8 cellular contexts compared by ENCODE assay signal in genomic region chr22:42820075-42820763, GRCh38. TPM values are rescaled to one million over a fixed set of nuclear protein-coding genes. Genes with fewer than 3 reads are reported as not detected.
DNase-seq lines count a peak whose midpoint lies in the region; ATAC-seq and TF ChIP-seq lines count a peak whose summit lies in the region.

No MANE protein-coding gene starts in this region.

- intact Hi-C loops in activated CD4-positive, alpha-beta memory T cell treated with anti-CD3 and anti-CD28 coated beads for 36 hours (cut with micrococcal nuclease) = no loop called here

- no peaks in the 10 kb centered on the region for H3K27me3 Mint-ChIP-seq in activated CD4-positive, alpha-beta memory T cell treated with anti-CD3 and anti-CD28 coated beads for 36 hours

- peak; percentile 59 for TF ChIP-seq CTCF in fibroblast of pulmonary artery (IDR thresholded peaks at IDR 0.05; ENCODE audit: low read length, missing control alignments)

- peaks cover 4% of the 10 kb centered on the region for H3K9me3 Mint-ChIP-seq in activated CD4-positive, alpha-beta memory T cell treated with anti-CD3 and anti-CD28 coated beads for 36 hours

- no peak overlapping the region for H3K4me3 ChIP-seq in fibroblast of pulmonary artery (replicated peaks; ENCODE audit: low read depth, low read length)
- no peak overlapping the region for H3K4me3 ChIP-seq in skeletal muscle cell (ENCODE audit: low read depth, low read length)

- DNase-seq in NOMO-1 treated with DMSO at 0.1 percent for 48 hours (lab: John Stamatoyannopoulos, UW; ENCODE audit: unreplicated experiment) (peak; percentile 25), NOMO-1 treated with dmso at 0.1 percent for 144 hours (lab: John Stamatoyannopoulos, UW; ENCODE audit: unreplicated experiment) (no peak), RPMI8226 (peak; percentile 7), fibroblast of pulmonary artery (ENCODE audit: low read depth) (peak; percentile 79), skeletal muscle cell (ENCODE audit: low read depth) (peak; percentile 26)
- DNase-seq in activated CD4-positive, alpha-beta memory T cell treated with anti-CD3 and anti-CD28 coated beads for 36 hours = no peak
- no peak for DNase-seq in activated effector memory CD4-positive, alpha-beta T cell treated with Interleukin-2 at 50 U/mL for 16 hours

- no peak for ATAC-seq in HG03442 (IDR thresholded peaks at IDR 0.05; ENCODE audit: unreplicated experiment)

- POLR2A ChIA-PET in activated CD4-positive, alpha-beta memory T cell treated with anti-CD3 and anti-CD28 coated beads for 36 hours (lab: Charles Lee) = no interaction called here

- no peak overlapping the region for H3K4me3 Mint-ChIP-seq in activated CD4-positive, alpha-beta memory T cell treated with anti-CD3 and anti-CD28 coated beads for 36 hours

- peaks cover 25% of the 10 kb centered on the region for H3K36me3 Mint-ChIP-seq in activated CD4-positive, alpha-beta memory T cell treated with anti-CD3 and anti-CD28 coated beads for 36 hours

- H3K4me1 Mint-ChIP-seq in activated CD4-positive, alpha-beta memory T cell treated with anti-CD3 and anti-CD28 coated beads for 36 hours (ENCODE audit: low read depth) = no peaks in the 10 kb centered on the region

- no peak overlapping the region for H3K27ac Mint-ChIP-seq in activated CD4-positive, alpha-beta memory T cell treated with anti-CD3 and anti-CD28 coated beads for 36 hours

- CTCF ChIA-PET in activated CD4-positive, alpha-beta memory T cell treated with anti-CD3 and anti-CD28 coated beads for 36 hours (lab: Charles Lee) = interaction anchor here (0.7 to 1.5 kb wide), 4 partner anchors 13 to 44 kb away, joined by 3 to 4 read pairs (median 4); no protein-coding TSS in a partner anchor

RNA-seq across cellular contexts. Expression of gene ARFGAP3, which starts 36.9 kb away (rescaled TPM):
- 10 to 100 TPM; 40.6 to 45.5 TPM for total RNA-seq in activated CD4-positive, alpha-beta memory T cell treated with anti-CD3 and anti-CD28 coated beads for 36 hours

Comparison
In these comparisons a context has a peak if more than half of its experiments do, and no peak if none do; other contexts are left out.
1. DNase-seq: peak in NOMO-1 treated with DMSO at 0.1 percent for 48 hours (single experiment), RPMI8226 (single experiment), fibroblast of pulmonary artery (single experiment) and skeletal muscle cell (single experiment); none in NOMO-1 treated with dmso at 0.1 percent for 144 hours (single experiment), activated CD4-positive, alpha-beta memory T cell treated with anti-CD3 and anti-CD28 coated beads for 36 hours (single experiment) and activated effector memory CD4-positive, alpha-beta T cell treated with Interleukin-2 at 50 U/mL for 16 hours (single experiment).